In genomic region chr15:30046414-30046813, GRCh38 we compare ENCODE assay signal across 19 cellular contexts. TPM values are rescaled to one million over a fixed set of nuclear protein-coding genes. Genes with fewer than 3 reads are reported as not detected.
DNase-seq lines count a peak whose midpoint lies in the region; ATAC-seq, FAIRE-seq and TF ChIP-seq lines count a peak whose summit lies in the region.
"Had no signal": no experiment of that assay in that cellular context is flagged by ENCODE, and none has a peak within 500 bp of the region (broad histone marks: within the 10 kb centered on the region; RNA-seq: fewer than 3 reads in every experiment).

No MANE protein-coding gene starts in this region.

- POLR2A ChIA-PET in RWPE1 (lab: Yijun Ruan, JAX; ENCODE audit: low non-redundant PET) (no interaction called here), PC-9 (lab: Charles Lee; ENCODE audit: unreplicated experiment) (no interaction called here)

- H4K20me1 ChIP-seq in astrocyte (ENCODE audit: insufficient read depth, low read length) (no peaks in the 10 kb centered on the region), PC-9 (ENCODE audit: insufficient read depth) (no peaks in the 10 kb centered on the region; the same call in 1 of the 2 replicates)

- peaks cover 3% of the 10 kb centered on the region for H3K4me1 ChIP-seq in astrocyte (ENCODE audit: insufficient read depth, low read length)
- no peaks in the 10 kb centered on the region for H3K4me1 ChIP-seq in PC-9 (replicated peaks; ENCODE audit: insufficient read depth)
- H3K4me1 ChIP-seq: BE2C had no signal

- CTCF ChIA-PET in RWPE1 (lab: Yijun Ruan, JAX) (no interaction called here), PC-9 (lab: Charles Lee) (no interaction called here)

- no peak overlapping the region for H3K4me3 ChIP-seq in astrocyte (ENCODE audit: insufficient read depth, low read depth, low read length)
- no peak overlapping the region for H3K4me3 ChIP-seq in PC-9
- H3K4me3 ChIP-seq: GM23338 had no signal

- H3K79me2 ChIP-seq in astrocyte (ENCODE audit: insufficient read depth, low read length) (no peaks in the 10 kb centered on the region), PC-9 (ENCODE audit: low read depth) (no peaks in the 10 kb centered on the region)

- DNase-seq in NCI-H82 treated with DMSO at 0.1 percent for 48 hours (lab: John Stamatoyannopoulos, UW; ENCODE audit: unreplicated experiment): peak; percentile 3
- no peak for DNase-seq in astrocyte (ENCODE audit: low read depth)
- DNase-seq in RWPE1 (ENCODE audit: low spot score): no peak
- no peak for DNase-seq in PC-9
- no peak for DNase-seq in HCEC 1CT
- DNase-seq: BE2C; CD8-positive, alpha-beta T cell; COR-L47; DND-41; GDM1 had no signal

- H3K36me3 ChIP-seq in astrocyte (ENCODE audit: insufficient read depth, low read length) (no peaks in the 10 kb centered on the region), PC-9 (ENCODE audit: low read depth) (no peaks in the 10 kb centered on the region)
- H3K36me3 ChIP-seq: BE2C had no signal

- no peak overlapping the region for H2AFZ ChIP-seq in astrocyte (ENCODE audit: low read depth, low read length)
- H2AFZ ChIP-seq in PC-9: no peak overlapping the region
- H2AFZ ChIP-seq: GM23338 had no signal

- H3K27me3 Mint-ChIP-seq in astrocyte (ENCODE audit: low read depth, unreplicated experiment): no peaks in the 10 kb centered on the region
- H3K27me3 Mint-ChIP-seq in nephron (ENCODE audit: low read depth): peaks cover 8% of the 10 kb centered on the region

- no peak overlapping the region for H3K9ac ChIP-seq in astrocyte (ENCODE audit: low read length)

- H3K9me3 ChIP-seq in astrocyte (ENCODE audit: insufficient read depth, low read depth, low read length): no peaks in the 10 kb centered on the region
- H3K9me3 ChIP-seq in PC-9 (ENCODE audit: insufficient read depth, low read depth): no peaks in the 10 kb centered on the region
- H3K9me3 ChIP-seq: BE2C had no signal

- H3K27me3 ChIP-seq in astrocyte (ENCODE audit: insufficient read depth, low read length) (no peaks in the 10 kb centered on the region), PC-9 (ENCODE audit: insufficient read depth, low read depth) (peaks cover 8% of the 10 kb centered on the region; the same call in 1 of the 2 replicates)
- H3K27me3 ChIP-seq: BE2C had no signal

- peak; percentile 68 for FAIRE-seq in astrocyte (lab: Jason Lieb, UNC)
- FAIRE-seq: A204.1, D721Med, HepG2, HTR-8/SVneo had no signal

- H3K36me3 Mint-ChIP-seq in astrocyte (ENCODE audit: low read depth, unreplicated experiment) (no peaks in the 10 kb centered on the region), nephron (ENCODE audit: low read depth) (no peaks in the 10 kb centered on the region)
- H3K36me3 Mint-ChIP-seq: CD14-positive monocyte; CD8-positive, alpha-beta T cell had no signal

- no peak overlapping the region for H3K4me3 Mint-ChIP-seq in astrocyte (ENCODE audit: unreplicated experiment)
- no peak overlapping the region for H3K4me3 Mint-ChIP-seq in nephron
- H3K4me3 Mint-ChIP-seq: CD8-positive, alpha-beta T cell; GM23338; H9 had no signal

- no peaks in the 10 kb centered on the region for H3K4me1 Mint-ChIP-seq in astrocyte (ENCODE audit: low read depth, unreplicated experiment)
- H3K4me1 Mint-ChIP-seq in nephron: peaks cover 10% of the 10 kb centered on the region
- H3K4me1 Mint-ChIP-seq: CD14-positive monocyte had no signal

- no peaks in the 10 kb centered on the region for H3F3A ChIP-seq in PC-9 (ENCODE audit: insufficient read depth, low read depth)

- BruUV-seq in PC-9 (replicated peaks; lab: Mats Ljungman, UMichigan): no TSS peak

- intact Hi-C loops in PC-9 (cut with micrococcal nuclease; ENCODE audit: unreplicated experiment): no loop called here

- H3K27ac Mint-ChIP-seq in astrocyte (ENCODE audit: unreplicated experiment) (no peak overlapping the region), nephron (peak overlapping the region in 2 of 3 experiments; percentile 0 to 47)
- H3K27ac Mint-ChIP-seq: CD14-positive monocyte; CD8-positive, alpha-beta T cell; GM23338; H9 had no signal

- H3K27ac ChIP-seq in astrocyte (ENCODE audit: low read depth, low read length): no peak overlapping the region
- H3K27ac ChIP-seq in RWPE1: no peak overlapping the region
- H3K27ac ChIP-seq in PC-9: no peak overlapping the region

- no peak for TF ChIP-seq CTCF in astrocyte (IDR thresholded peaks at IDR 0.05; ENCODE audit: insufficient read depth, low read depth, low read length)
- no peak for TF ChIP-seq CTCF in nephron (IDR thresholded peaks at IDR 0.05; ENCODE audit: unreplicated experiment in 3 of 3)
- TF ChIP-seq CTCF in RWPE1 (conservative IDR thresholded peaks at IDR 0.05; ENCODE audit: low read depth): no peak
- TF ChIP-seq CTCF in PC-9 (conservative IDR thresholded peaks at IDR 0.05): no peak

- H3K9me3 Mint-ChIP-seq in astrocyte (ENCODE audit: unreplicated experiment) (no peaks in the 10 kb centered on the region), nephron (no peaks in the 10 kb centered on the region)
- H3K9me3 Mint-ChIP-seq: CD8-positive, alpha-beta T cell; GM23338; H9 had no signal

- ATAC-seq in GM19467 (IDR thresholded peaks at IDR 0.05; ENCODE audit: unreplicated experiment): no peak
- ATAC-seq: CD8-positive, alpha-beta T cell; HepG2 had no signal

- H3K4me2 ChIP-seq in astrocyte (ENCODE audit: low read length) (no peak overlapping the region), PC-9 (no peak overlapping the region)
- H3K4me2 ChIP-seq: GM23338 had no signal

- H3K9me2 ChIP-seq in PC-9 (ENCODE audit: insufficient read depth): no peaks in the 10 kb centered on the region

RNA-seq across cellular contexts. Expression of gene GOLGA8J, which starts 36.3 kb away (rescaled TPM):
- 0.67 TPM in 1 of 2 replicates, not detected in the other for total RNA-seq in astrocyte
- total RNA-seq in PC-9 (2021): not detected in 2 replicates
- total RNA-seq: CD8-positive, alpha-beta T cell; GM23338; H9; HepG2 had no signal
